ENCODE assay signal across 16 cellular contexts in the genomic region with DNA sequence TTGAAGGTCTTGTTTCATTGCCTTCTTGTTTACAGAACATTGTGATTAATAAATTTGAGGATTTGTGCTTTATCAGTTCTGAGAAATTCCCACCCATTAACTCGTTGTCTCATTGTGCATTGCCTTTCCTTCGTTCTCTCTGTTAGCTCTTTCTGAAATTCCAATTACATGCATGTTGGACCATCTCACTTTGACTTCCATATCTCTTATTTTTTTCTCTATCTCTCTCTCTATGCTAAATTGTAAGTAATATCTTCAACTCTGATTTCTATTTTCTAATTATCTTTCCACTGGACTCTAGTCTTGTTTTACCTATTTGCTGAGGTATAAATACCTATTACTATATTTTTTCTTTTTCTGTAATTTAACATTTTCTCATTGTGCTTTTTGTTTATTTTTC.
"Had no signal": no experiment of that assay in that cellular context is flagged by ENCODE, and none has a peak within 500 bp of the region (broad histone marks: within the 10 kb centered on the region; RNA-seq: fewer than 3 reads in every experiment).

No MANE protein-coding gene starts in this region.

- H3K27ac ChIP-seq: left lung, suprapubic skin, transverse colon, uterus had no signal

- H3K9me3 ChIP-seq: left lung, suprapubic skin, transverse colon, uterus had no signal

- H3K4me3 ChIP-seq: left lung, suprapubic skin, transverse colon, uterus had no signal

- H3K9me3 Mint-ChIP-seq: activated T-cell treated with anti-CD3 and anti-CD28 coated beads, Interleukin-2, amount 50 U/mL, for 4 hours; neural crest cell; stimulated activated naive CD8-positive, alpha-beta T cell treated with anti-CD3 and anti-CD28 coated beads, Interleukin-15, amount 100 ng/mL, for 72 hours had no signal

- H3K27me3 Mint-ChIP-seq: stimulated activated naive CD8-positive, alpha-beta T cell treated with anti-CD3 and anti-CD28 coated beads, Interleukin-15, amount 100 ng/mL, for 72 hours had no signal

- H3K4me1 ChIP-seq: left lung had no signal

- DNase-seq: activated CD4-positive, alpha-beta T cell treated with anti-CD3 and anti-CD28 coated beads, Interleukin-2, amount 50 U/mL, for 1 hour; activated CD8-positive, alpha-beta memory T cell treated with anti-CD3 and anti-CD28 coated beads, Interleukin-2, amount 50 U/mL, for 4 hours; activated effector memory CD4-positive, alpha-beta T cell treated with anti-CD3 and anti-CD28 coated beads, Interleukin-2, amount 50 U/mL, for 16 hours; activated naive CD4-positive, alpha-beta T cell treated with anti-CD3 and anti-CD28 coated beads, Interleukin-2, amount 50 U/mL, for 16 hours; activated T-cell treated with anti-CD3 and anti-CD28 coated beads, Interleukin-2, amount 50 U/mL, for 4 hours; dermis blood vessel endothelial cell; foreskin melanocyte; glutamatergic neuron; kidney; left lung; retina; stimulated activated naive CD8-positive, alpha-beta T cell treated with anti-CD3 and anti-CD28 coated beads, Interleukin-15, amount 100 ng/mL, for 72 hours; transverse colon; uterus had no signal

- ATAC-seq: left lung had no signal

- H3K27me3 ChIP-seq: left lung, suprapubic skin, transverse colon, uterus had no signal

- H3K4me3 Mint-ChIP-seq: neural crest cell had no signal

- H3K36me3 ChIP-seq: left lung, suprapubic skin, transverse colon, uterus had no signal

- FAIRE-seq: kidney had no signal
